ENCODE assay signal across 26 cellular contexts in genomic region chr11:17831228-17831627, GRCh38.
"Had no signal": no experiment of that assay in that cellular context is flagged by ENCODE, and none has a peak within 500 bp of the region (broad histone marks: within the 10 kb centered on the region; RNA-seq: fewer than 3 reads in every experiment).

No MANE protein-coding gene starts in this region.

- H3K27me3 ChIP-seq: stomach, suprapubic skin, testis, thyroid gland, tibial artery, tibial nerve, transverse colon, upper lobe of left lung, upper lobe of right lung, uterus, vagina had no signal

- H3K9me3 ChIP-seq: stomach, suprapubic skin, testis, thoracic aorta, thyroid gland, tibial artery, tibial nerve, transverse colon, upper lobe of left lung, upper lobe of right lung, uterus, vagina had no signal

- DNase-seq: stimulated activated CD4-positive, alpha-beta T cell treated with anti-CD3 and anti-CD28 coated beads, Interleukin-2, amount 100 ng/mL, for 48 hours; stimulated activated CD4-positive, alpha-beta T cell treated with anti-CD3 and anti-CD28 coated beads, Interleukin-4, amount 100 ng/mL, for 1 hour; stimulated activated CD4-positive, alpha-beta T cell treated with anti-CD3 and anti-CD28 coated beads, Interleukin-4, amount 100 ng/mL, for 24 hours; stimulated activated CD4-positive, alpha-beta T cell treated with anti-CD3 and anti-CD28 coated beads, Interleukin-4, amount 100 ng/mL, for 4 hours; stimulated activated CD8-positive, alpha-beta memory T cell treated with anti-CD3 and anti-CD28 coated beads, Interleukin-4, amount 100 ng/mL, for 48 hours; stimulated activated naive B cell treated with anti-CD40 and anti-IgM and Interleukin-4, amounts not matched to agents 10 μg/mL and 1 μg/mL and 100 μg/mL, for 72 hours; stimulated activated naive CD4-positive, alpha-beta T cell; stimulated activated naive CD4-positive, alpha-beta T cell treated with Interleukin-2 at 50 U/mL for 16 hours; stimulated activated naive CD8-positive, alpha-beta T cell treated with anti-CD3 and anti-CD28 coated beads, Interleukin-15, amount 100 ng/mL, for 72 hours; stimulated activated naive CD8-positive, alpha-beta T cell treated with anti-CD3 and anti-CD28 coated beads, Interleukin-15, Interleukin-2, amounts not matched to agents 100 U/mL and 50 U/mL, for 24 hours; stomach; substantia nigra; testis; thyroid gland; tibial artery; transverse colon; trophoblast cell; upper lobe of left lung; upper lobe of right lung; uterus had no signal

- H3K4me1 ChIP-seq: suprapubic skin, thyroid gland, tibial nerve, transverse colon, upper lobe of right lung, uterus had no signal

- H3K4me3 ChIP-seq: stomach, suprapubic skin, testis, thoracic aorta, thyroid gland, tibial artery, tibial nerve, transverse colon, upper lobe of left lung, upper lobe of right lung, uterus, vagina had no signal

- H3K36me3 ChIP-seq: stomach, suprapubic skin, thoracic aorta, thyroid gland, tibial artery, tibial nerve, transverse colon, upper lobe of left lung, upper lobe of right lung, uterus, vagina had no signal

- H3K27ac ChIP-seq: stomach, suprapubic skin, testis, thoracic aorta, thyroid gland, tibial artery, tibial nerve, transverse colon, upper lobe of left lung, upper lobe of right lung, uterus, vagina had no signal

- ATAC-seq: stimulated activated effector memory CD8-positive, alpha-beta T cell treated with anti-CD3 and anti-CD28 coated beads, Interleukin-12 subunit alpha, Interleukin-12 subunit beta, amount 100 ng/mL, for 72 hours; stimulated activated memory B cell treated with anti-CD40 and anti-IgM and Interleukin-4, amounts not matched to agents 10 μg/mL and 1 μg/mL and 100 μg/mL, for 72 hours; stimulated activated naive B cell treated with anti-CD40 and anti-IgM and Interleukin-4, amounts not matched to agents 10 μg/mL and 1 μg/mL and 100 μg/mL, for 72 hours; stimulated activated naive CD8-positive, alpha-beta T cell treated with anti-CD3 and anti-CD28 coated beads, Interleukin-15, amount 100 ng/mL, for 72 hours; stimulated activated naive CD8-positive, alpha-beta T cell treated with anti-CD3 and anti-CD28 coated beads, Interleukin-15, Interleukin-2, amounts not matched to agents 100 U/mL and 50 U/mL, for 24 hours; upper lobe of right lung had no signal
